Comparison of ENCODE assay signal across 1 cellular context in the genomic region with DNA sequence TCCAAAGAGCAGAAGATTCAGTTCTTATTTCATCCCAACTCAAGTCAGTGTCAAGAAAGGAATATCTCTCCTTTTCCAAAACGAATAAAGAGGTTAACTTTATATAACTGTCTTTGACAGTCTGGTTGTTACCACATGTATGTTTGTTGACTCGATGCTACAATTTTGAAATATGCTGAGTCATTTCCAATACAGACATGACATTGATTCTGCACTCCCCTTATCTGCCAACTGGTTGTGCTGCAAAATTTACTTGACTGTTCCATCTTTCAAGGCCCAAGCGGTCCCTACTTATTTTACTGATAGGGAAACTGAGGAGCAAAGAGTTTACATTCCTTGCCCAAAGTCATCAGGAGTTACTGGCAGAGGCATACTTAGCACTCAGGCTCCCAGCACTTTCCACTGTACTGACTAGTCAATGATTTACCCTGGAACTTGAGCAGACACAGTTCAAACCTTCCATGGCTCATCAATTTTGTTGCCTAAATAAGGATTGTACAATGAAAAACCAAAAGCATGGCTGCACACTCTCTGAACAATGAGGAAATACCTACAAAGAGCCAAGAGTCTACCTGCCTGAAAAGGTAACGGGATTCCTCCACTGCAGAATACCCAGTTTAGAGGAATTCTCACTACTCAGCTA.
TF ChIP-seq lines count a peak whose summit lies in the region.

No MANE protein-coding gene starts in this region.

TF ChIP-seq in GM23338, 12 proteins besides CTCF, POLR2A, EP300 and RAD21 (continued from another document):
- TF ChIP-seq, protein P1, sequence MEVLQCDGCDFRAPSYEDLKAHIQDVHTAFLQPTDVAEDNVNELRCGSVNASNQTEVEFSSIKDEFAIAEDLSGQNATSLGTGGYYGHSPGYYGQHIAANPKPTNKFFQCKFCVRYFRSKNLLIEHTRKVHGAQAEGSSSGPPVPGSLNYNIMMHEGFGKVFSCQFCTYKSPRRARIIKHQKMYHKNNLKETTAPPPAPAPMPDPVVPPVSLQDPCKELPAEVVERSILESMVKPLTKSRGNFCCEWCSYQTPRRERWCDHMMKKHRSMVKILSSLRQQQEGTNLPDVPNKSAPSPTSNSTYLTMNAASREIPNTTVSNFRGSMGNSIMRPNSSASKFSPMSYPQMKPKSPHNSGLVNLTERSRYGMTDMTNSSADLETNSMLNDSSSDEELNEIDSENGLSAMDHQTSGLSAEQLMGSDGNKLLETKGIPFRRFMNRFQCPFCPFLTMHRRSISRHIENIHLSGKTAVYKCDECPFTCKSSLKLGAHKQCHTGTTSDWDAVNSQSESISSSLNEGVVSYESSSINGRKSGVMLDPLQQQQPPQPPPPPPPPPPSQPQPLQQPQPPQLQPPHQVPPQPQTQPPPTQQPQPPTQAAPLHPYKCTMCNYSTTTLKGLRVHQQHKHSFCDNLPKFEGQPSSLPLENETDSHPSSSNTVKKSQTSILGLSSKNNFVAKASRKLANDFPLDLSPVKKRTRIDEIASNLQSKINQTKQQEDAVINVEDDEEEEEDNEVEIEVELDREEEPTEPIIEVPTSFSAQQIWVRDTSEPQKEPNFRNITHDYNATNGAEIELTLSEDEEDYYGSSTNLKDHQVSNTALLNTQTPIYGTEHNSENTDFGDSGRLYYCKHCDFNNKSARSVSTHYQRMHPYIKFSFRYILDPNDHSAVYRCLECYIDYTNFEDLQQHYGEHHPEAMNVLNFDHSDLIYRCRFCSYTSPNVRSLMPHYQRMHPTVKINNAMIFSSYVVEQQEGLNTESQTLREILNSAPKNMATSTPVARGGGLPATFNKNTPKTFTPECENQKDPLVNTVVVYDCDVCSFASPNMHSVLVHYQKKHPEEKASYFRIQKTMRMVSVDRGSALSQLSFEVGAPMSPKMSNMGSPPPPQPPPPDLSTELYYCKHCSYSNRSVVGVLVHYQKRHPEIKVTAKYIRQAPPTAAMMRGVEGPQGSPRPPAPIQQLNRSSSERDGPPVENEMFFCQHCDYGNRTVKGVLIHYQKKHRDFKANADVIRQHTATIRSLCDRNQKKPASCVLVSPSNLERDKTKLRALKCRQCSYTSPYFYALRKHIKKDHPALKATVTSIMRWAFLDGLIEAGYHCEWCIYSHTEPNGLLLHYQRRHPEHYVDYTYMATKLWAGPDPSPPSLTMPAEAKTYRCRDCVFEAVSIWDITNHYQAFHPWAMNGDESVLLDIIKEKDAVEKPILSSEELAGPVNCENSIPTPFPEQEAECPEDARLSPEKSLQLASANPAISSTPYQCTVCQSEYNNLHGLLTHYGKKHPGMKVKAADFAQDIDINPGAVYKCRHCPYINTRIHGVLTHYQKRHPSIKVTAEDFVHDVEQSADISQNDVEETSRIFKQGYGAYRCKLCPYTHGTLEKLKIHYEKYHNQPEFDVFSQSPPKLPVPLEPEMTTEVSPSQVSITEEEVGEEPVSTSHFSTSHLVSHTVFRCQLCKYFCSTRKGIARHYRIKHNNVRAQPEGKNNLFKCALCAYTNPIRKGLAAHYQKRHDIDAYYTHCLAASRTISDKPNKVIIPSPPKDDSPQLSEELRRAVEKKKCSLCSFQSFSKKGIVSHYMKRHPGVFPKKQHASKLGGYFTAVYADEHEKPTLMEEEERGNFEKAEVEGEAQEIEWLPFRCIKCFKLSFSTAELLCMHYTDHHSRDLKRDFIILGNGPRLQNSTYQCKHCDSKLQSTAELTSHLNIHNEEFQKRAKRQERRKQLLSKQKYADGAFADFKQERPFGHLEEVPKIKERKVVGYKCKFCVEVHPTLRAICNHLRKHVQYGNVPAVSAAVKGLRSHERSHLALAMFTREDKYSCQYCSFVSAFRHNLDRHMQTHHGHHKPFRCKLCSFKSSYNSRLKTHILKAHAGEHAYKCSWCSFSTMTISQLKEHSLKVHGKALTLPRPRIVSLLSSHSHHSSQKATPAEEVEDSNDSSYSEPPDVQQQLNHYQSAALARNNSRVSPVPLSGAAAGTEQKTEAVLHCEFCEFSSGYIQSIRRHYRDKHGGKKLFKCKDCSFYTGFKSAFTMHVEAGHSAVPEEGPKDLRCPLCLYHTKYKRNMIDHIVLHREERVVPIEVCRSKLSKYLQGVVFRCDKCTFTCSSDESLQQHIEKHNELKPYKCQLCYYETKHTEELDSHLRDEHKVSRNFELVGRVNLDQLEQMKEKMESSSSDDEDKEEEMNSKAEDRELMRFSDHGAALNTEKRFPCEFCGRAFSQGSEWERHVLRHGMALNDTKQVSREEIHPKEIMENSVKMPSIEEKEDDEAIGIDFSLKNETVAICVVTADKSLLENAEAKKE (CRISPR knock-in tag; IDR thresholded peaks at IDR 0.05): no peak
- TF ChIP-seq NANOG (IDR thresholded peaks at IDR 0.05; ENCODE audit: borderline replicate concordance) (no peak), EZH2 (IDR thresholded peaks at IDR 0.05; ENCODE audit: low read depth, unreplicated experiment) (no peak), POLR2AphosphoS5 (IDR thresholded peaks at IDR 0.05; ENCODE audit: low read depth) (no peak), ZNF331 (CRISPR knock-in tag; IDR thresholded peaks at IDR 0.05; ENCODE audit: low read depth) (no peak)
- TF ChIP-seq, protein P2, sequence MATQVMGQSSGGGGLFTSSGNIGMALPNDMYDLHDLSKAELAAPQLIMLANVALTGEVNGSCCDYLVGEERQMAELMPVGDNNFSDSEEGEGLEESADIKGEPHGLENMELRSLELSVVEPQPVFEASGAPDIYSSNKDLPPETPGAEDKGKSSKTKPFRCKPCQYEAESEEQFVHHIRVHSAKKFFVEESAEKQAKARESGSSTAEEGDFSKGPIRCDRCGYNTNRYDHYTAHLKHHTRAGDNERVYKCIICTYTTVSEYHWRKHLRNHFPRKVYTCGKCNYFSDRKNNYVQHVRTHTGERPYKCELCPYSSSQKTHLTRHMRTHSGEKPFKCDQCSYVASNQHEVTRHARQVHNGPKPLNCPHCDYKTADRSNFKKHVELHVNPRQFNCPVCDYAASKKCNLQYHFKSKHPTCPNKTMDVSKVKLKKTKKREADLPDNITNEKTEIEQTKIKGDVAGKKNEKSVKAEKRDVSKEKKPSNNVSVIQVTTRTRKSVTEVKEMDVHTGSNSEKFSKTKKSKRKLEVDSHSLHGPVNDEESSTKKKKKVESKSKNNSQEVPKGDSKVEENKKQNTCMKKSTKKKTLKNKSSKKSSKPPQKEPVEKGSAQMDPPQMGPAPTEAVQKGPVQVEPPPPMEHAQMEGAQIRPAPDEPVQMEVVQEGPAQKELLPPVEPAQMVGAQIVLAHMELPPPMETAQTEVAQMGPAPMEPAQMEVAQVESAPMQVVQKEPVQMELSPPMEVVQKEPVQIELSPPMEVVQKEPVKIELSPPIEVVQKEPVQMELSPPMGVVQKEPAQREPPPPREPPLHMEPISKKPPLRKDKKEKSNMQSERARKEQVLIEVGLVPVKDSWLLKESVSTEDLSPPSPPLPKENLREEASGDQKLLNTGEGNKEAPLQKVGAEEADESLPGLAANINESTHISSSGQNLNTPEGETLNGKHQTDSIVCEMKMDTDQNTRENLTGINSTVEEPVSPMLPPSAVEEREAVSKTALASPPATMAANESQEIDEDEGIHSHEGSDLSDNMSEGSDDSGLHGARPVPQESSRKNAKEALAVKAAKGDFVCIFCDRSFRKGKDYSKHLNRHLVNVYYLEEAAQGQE (IDR thresholded peaks at IDR 0.05; ENCODE audit: unreplicated experiment): no peak
- TF ChIP-seq, protein P3, sequence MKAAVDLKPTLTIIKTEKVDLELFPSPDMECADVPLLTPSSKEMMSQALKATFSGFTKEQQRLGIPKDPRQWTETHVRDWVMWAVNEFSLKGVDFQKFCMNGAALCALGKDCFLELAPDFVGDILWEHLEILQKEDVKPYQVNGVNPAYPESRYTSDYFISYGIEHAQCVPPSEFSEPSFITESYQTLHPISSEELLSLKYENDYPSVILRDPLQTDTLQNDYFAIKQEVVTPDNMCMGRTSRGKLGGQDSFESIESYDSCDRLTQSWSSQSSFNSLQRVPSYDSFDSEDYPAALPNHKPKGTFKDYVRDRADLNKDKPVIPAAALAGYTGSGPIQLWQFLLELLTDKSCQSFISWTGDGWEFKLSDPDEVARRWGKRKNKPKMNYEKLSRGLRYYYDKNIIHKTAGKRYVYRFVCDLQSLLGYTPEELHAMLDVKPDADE (IDR thresholded peaks at IDR 0.05): no peak
